In the genomic region with DNA sequence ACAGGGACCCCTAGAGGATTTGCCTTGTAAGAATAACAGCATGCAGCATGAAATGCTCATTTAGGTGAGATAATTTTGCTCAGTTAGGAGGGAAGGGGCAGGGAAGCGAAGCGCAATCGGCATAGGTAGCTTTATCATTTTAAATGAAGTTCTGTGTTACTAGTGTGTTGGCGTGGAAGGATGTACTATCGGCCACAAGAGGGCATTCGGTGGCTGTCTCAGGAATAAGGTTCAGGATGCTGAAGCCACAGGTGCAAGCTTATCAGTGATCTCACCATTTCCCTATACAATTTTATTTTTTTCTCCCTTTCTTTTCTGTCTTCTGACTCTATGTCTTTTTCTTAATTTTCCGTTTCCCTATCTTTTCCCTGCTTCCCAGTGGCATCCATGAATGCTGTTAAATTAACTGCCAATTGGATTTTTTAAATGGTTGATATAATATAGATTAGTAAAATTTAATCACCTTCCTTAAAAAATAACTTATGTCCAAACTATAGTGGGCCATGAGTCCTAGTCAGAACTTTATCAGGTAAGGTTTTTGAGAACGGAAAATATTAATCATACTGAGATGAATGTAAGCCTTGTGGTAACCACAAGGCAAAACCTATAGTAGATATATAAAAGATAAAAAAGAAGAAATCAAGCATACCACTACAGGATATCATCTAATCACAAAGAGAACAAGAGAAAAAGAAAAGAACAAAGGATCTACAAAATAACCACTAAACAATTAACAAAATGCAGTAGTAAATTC, we compare ENCODE assay signal across 8 cellular contexts. TPM values are rescaled to one million over a fixed set of nuclear protein-coding genes. Genes with fewer than 3 reads are reported as not detected.
DNase-seq lines count a peak whose midpoint lies in the region; ATAC-seq and TF ChIP-seq lines count a peak whose summit lies in the region.

No MANE protein-coding gene starts in this region.

- H3K4me3 Mint-ChIP-seq in chondrocyte (ENCODE audit: unreplicated experiment) = no peak overlapping the region

- H3K36me3 ChIP-seq in A673 (ENCODE audit: insufficient read depth, low read length, poor library complexity, severe bottlenecking) = no peaks in the 10 kb centered on the region
- H3K36me3 ChIP-seq in WERI-Rb-1 = no peaks in the 10 kb centered on the region

- CTCF ChIA-PET in A673 (lab: Charles Lee) = interaction anchor here (0.6 to 1.2 kb wide), 8 partner anchors 8 to 424 kb away, joined by 3 to 14 read pairs (median 4); no protein-coding TSS in a partner anchor

- H3K9me3 ChIP-seq in A673 (ENCODE audit: low read depth, low read length, poor library complexity, severe bottlenecking) (no peaks in the 10 kb centered on the region), WERI-Rb-1 (ENCODE audit: severe bottlenecking) (no peaks in the 10 kb centered on the region)

- H3K27ac Mint-ChIP-seq in chondrocyte (ENCODE audit: unreplicated experiment) = no peak overlapping the region

- BruUV-seq in A673 (replicated peaks; lab: Mats Ljungman, UMichigan) = no TSS peak

- no peak overlapping the region for H3K27ac ChIP-seq in A673 (ENCODE audit: low read depth, low read length, poor library complexity, severe bottlenecking)
- H3K27ac ChIP-seq in WERI-Rb-1 = no peak overlapping the region

- no peak overlapping the region for H3K4me3 ChIP-seq in A673 (ENCODE audit: low read depth, low read length, poor library complexity, severe bottlenecking)
- no peak overlapping the region for H3K4me3 ChIP-seq in WERI-Rb-1 (ENCODE audit: low read depth, low read length)

- ATAC-seq in GM18502 (IDR thresholded peaks at IDR 0.05; ENCODE audit: poor library complexity, unreplicated experiment) (peak; percentile 54), HG03175 (IDR thresholded peaks at IDR 0.05; ENCODE audit: unreplicated experiment) (no peak)

- no peaks in the 10 kb centered on the region for H3K4me1 ChIP-seq in A673 (ENCODE audit: insufficient read depth, low read length, poor library complexity, severe bottlenecking)

- H3K9me3 Mint-ChIP-seq in chondrocyte (ENCODE audit: low read depth) = no peaks in the 10 kb centered on the region

- H3K4me1 Mint-ChIP-seq in chondrocyte (ENCODE audit: low read depth) = peaks cover 7% of the 10 kb centered on the region

- DNase-seq in A673 (ENCODE audit: low spot score) (peak; percentile 62), NCI-H187 treated with DMSO at 0.1 percent for 48 hours (lab: John Stamatoyannopoulos, UW) (peak; percentile 15), WERI-Rb-1 (peak; percentile 57), chondrocyte (ENCODE audit: low spot score) (no peak), left kidney (ENCODE audit: low read depth, low spot score) (peak; percentile 75)
- peak; percentile 17 to 34 (median 27) for DNase-seq in stimulated activated CD4-positive, alpha-beta T cell treated with anti-CD3 and anti-CD28 coated beads, TNF-alpha, amount 100 ng/mL, for 48 hours (ENCODE audit: low read depth in 3 of 3)

- no peaks in the 10 kb centered on the region for H3K36me3 Mint-ChIP-seq in chondrocyte (ENCODE audit: low read depth)

- POLR2A ChIA-PET in A673 (lab: Charles Lee; ENCODE audit: low non-redundant PET) = interaction anchor here (0.6 kb wide), 1 partner anchor 261 kb away, joined by 3 read pairs; no protein-coding TSS in a partner anchor

- peak; percentile 84 for TF ChIP-seq CTCF in A673 (conservative IDR thresholded peaks at IDR 0.05; ENCODE audit: low read depth, low read length)
- TF ChIP-seq CTCF in WERI-Rb-1 (IDR thresholded peaks at IDR 0.05; ENCODE audit: low read depth, low read length) = peak; percentile 78
- TF ChIP-seq CTCF in chondrocyte (IDR thresholded peaks at IDR 0.05) = peak; percentile 90

- no peaks in the 10 kb centered on the region for H3K27me3 ChIP-seq in A673 (replicated peaks; ENCODE audit: insufficient read depth, low read depth, low read length, poor library complexity)
- no peaks in the 10 kb centered on the region for H3K27me3 ChIP-seq in WERI-Rb-1 (ENCODE audit: insufficient read depth, low read depth, severe bottlenecking)

- peaks cover 6% of the 10 kb centered on the region for H3K27me3 Mint-ChIP-seq in chondrocyte (ENCODE audit: low read depth)

- intact Hi-C loops in A673 (cut with micrococcal nuclease; ENCODE audit: unreplicated experiment) = no loop called here

RNA-seq across cellular contexts. Expression of a gene that starts 1.2 kb away (rescaled TPM):
- total RNA-seq in A673 (2021) (not detected in 2 replicates), chondrocyte (not detected in 3 replicates)

RNA-seq across cellular contexts. Expression of a gene that starts 44.6 kb away (rescaled TPM):
- total RNA-seq in A673 (2021) (not detected in 2 replicates), chondrocyte (not detected in 3 replicates)
